2 cellular contexts compared by ENCODE assay signal in the genomic region with DNA sequence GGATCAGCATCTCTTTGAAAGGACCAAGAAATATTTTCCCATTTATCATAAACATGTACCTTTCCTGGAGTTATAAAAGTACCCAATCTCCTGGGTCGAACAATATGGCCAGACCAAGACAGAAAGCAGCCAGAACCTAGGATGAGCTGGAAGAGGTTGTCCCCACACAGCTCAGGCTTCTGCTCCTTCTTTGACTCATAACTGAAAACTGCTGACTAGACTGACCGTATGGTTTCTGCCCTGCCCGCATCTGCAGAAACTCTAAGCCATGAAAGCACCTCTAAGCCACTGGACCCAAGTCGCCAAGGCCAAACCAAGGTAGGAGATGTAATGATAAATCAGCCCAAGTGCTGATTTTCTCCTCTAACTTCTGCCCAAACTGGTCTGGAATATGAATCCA.
TF ChIP-seq lines count a peak whose summit lies in the region.

No MANE protein-coding gene starts in this region.

TF ChIP-seq in HepG2, 621 proteins besides CTCF, POLR2A, EP300 and RAD21:
- no peak for TF ChIP-seq ELF1 (CRISPR knock-in tag; IDR thresholded peaks at IDR 0.05)
- no peak for TF ChIP-seq ZNF251 (CRISPR knock-in tag; IDR thresholded peaks at IDR 0.05)
- TF ChIP-seq RBM39 (IDR thresholded peaks at IDR 0.05; ENCODE audit: low read depth, low read length, poor library complexity, severe bottlenecking): no peak
- TF ChIP-seq, protein P1, sequence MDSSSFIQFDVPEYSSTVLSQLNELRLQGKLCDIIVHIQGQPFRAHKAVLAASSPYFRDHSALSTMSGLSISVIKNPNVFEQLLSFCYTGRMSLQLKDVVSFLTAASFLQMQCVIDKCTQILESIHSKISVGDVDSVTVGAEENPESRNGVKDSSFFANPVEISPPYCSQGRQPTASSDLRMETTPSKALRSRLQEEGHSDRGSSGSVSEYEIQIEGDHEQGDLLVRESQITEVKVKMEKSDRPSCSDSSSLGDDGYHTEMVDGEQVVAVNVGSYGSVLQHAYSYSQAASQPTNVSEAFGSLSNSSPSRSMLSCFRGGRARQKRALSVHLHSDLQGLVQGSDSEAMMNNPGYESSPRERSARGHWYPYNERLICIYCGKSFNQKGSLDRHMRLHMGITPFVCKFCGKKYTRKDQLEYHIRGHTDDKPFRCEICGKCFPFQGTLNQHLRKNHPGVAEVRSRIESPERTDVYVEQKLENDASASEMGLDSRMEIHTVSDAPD (CRISPR knock-in tag; IDR thresholded peaks at IDR 0.05): no peak
- TF ChIP-seq MAFF (IDR thresholded peaks at IDR 0.05; ENCODE audit: low read depth, low read length): 0 out of 2 replicates have a peak, but pooled peaks have one; percentile 20
- no peak for TF ChIP-seq SRSF1 (optimal IDR thresholded peaks at IDR 0.05; ENCODE audit: low read depth, low read length)
- TF ChIP-seq ZNF468 (CRISPR knock-in tag; IDR thresholded peaks at IDR 0.05): no peak
- TF ChIP-seq DZIP1 (CRISPR knock-in tag; IDR thresholded peaks at IDR 0.05): no peak
- TF ChIP-seq MAFK (conservative IDR thresholded peaks at IDR 0.05 in 1 of 2, IDR thresholded peaks at IDR 0.05 in 1 of 2; ENCODE audit: low read length in 2 of 2): peak; percentile 48 to 64; a peak in 3 of 4 replicates
TF ChIP-seq in HepG2: peak in this region for 2.

TF ChIP-seq in IMR-90, 13 proteins besides CTCF, POLR2A, EP300 and RAD21:
- no peak for TF ChIP-seq USF2 (IDR thresholded peaks at IDR 0.05; ENCODE audit: low read depth, low read length)
- TF ChIP-seq MAFK (IDR thresholded peaks at IDR 0.05; ENCODE audit: low read depth, low read length): 0 out of 2 replicates have a peak, but pooled peaks have one; percentile 5
